ENCODE assay signal across 16 cellular contexts in genomic region chr2:206855585-206856433, GRCh38.
"Had no signal": no experiment of that assay in that cellular context is flagged by ENCODE, and none has a peak within 500 bp of the region (broad histone marks: within the 10 kb centered on the region; RNA-seq: fewer than 3 reads in every experiment).

No MANE protein-coding gene starts in this region.

- H3K9me3 ChIP-seq: testis had no signal

- H3K4me1 ChIP-seq: testis had no signal

- H3K4me3 ChIP-seq: lung, testis had no signal

- ATAC-seq: naive thymus-derived CD4-positive, alpha-beta T cell; sciatic nerve had no signal

- H3K9me3 Mint-ChIP-seq: activated naive CD8-positive, alpha-beta T cell treated with anti-CD3 and anti-CD28 coated beads, Interleukin-2, amount 10 ng/mL, durations not matched to agents 7 days and 5 days had no signal

- H3K27ac ChIP-seq: testis had no signal

- H3K27me3 Mint-ChIP-seq: activated CD4-positive, alpha-beta memory T cell treated with anti-CD3 and anti-CD28 coated beads, Interleukin-2, amount 10 ng/mL, durations not matched to agents 7 days and 5 days; activated naive CD8-positive, alpha-beta T cell treated with anti-CD3 and anti-CD28 coated beads, Interleukin-2, amount 10 ng/mL, durations not matched to agents 7 days and 5 days; naive thymus-derived CD4-positive, alpha-beta T cell; progenitor cell of endocrine pancreas had no signal

- H3K4me3 Mint-ChIP-seq: activated CD4-positive, alpha-beta memory T cell treated with anti-CD3 and anti-CD28 coated beads, Interleukin-2, amount 10 ng/mL, durations not matched to agents 7 days and 5 days; activated naive CD8-positive, alpha-beta T cell treated with anti-CD3 and anti-CD28 coated beads, Interleukin-2, amount 10 ng/mL, durations not matched to agents 7 days and 5 days; naive thymus-derived CD4-positive, alpha-beta T cell had no signal

- H3K27ac Mint-ChIP-seq: activated CD4-positive, alpha-beta memory T cell treated with anti-CD3 and anti-CD28 coated beads, Interleukin-2, amount 10 ng/mL, durations not matched to agents 7 days and 5 days; activated naive CD8-positive, alpha-beta T cell treated with anti-CD3 and anti-CD28 coated beads, Interleukin-2, amount 10 ng/mL, durations not matched to agents 7 days and 5 days; progenitor cell of endocrine pancreas had no signal

- DNase-seq: activated CD4-positive, alpha-beta memory T cell treated with anti-CD3 and anti-CD28 coated beads, Interleukin-2, amount 10 ng/mL, durations not matched to agents 7 days and 5 days; activated CD4-positive, alpha-beta T cell treated with anti-CD3 and anti-CD28 coated beads for 1 hour; activated gamma-delta T cell treated with Interleukin-2 at 50 U/mL for 16 hours; activated naive CD8-positive, alpha-beta T cell treated with anti-CD3 and anti-CD28 coated beads, Interleukin-2, amount 10 ng/mL, durations not matched to agents 7 days and 5 days; activated T-cell treated with anti-CD3 and anti-CD28 coated beads, Interleukin-2, amount 50 U/mL, for 48 hours; cortex of kidney; effector CD8-positive, alpha-beta T cell; hypothalamus; naive thymus-derived CD4-positive, alpha-beta T cell; stimulated activated CD4-positive, alpha-beta T cell treated with anti-CD3 and anti-CD28 coated beads, Interleukin-2, amount 100 ng/mL, for 48 hours; stimulated activated naive CD4-positive, alpha-beta T cell treated with Interleukin-2 at 50 U/mL for 16 hours; T-helper 9 cell; testis had no signal

- H3K27me3 ChIP-seq: testis had no signal
